ENCODE assay signal across 17 cellular contexts in genomic region chr19:11384778-11385129, GRCh38. TPM values are rescaled to one million over a fixed set of nuclear protein-coding genes. Genes with fewer than 3 reads are reported as not detected.
A peak's percentile ranks its signal among the peaks of the same experiment; 100 is the strongest.
DNase-seq lines count a peak whose midpoint lies in the region; ATAC-seq and TF ChIP-seq lines count a peak whose summit lies in the region.
"Had no signal": no experiment of that assay in that cellular context is flagged by ENCODE, and none has a peak within 500 bp of the region (broad histone marks: within the 10 kb centered on the region; RNA-seq: fewer than 3 reads in every experiment).

No MANE protein-coding gene starts in this region.

- H3K27ac ChIP-seq in RWPE1: peak overlapping the region; percentile 28
- H3K27ac ChIP-seq in thyroid gland: peak overlapping the region in 2 of 3 donors; percentile 14 to 78
- H3K27ac ChIP-seq in adrenal gland: peak overlapping the region in 1 of 5 donors; percentile 70

- peak overlapping the region; percentile 21 for H3K4me3 Mint-ChIP-seq in memory B cell
- H3K4me3 Mint-ChIP-seq: activated naive CD8-positive, alpha-beta T cell treated with anti-CD3 and anti-CD28 coated beads, Interleukin-2, amount 50 U/mL, for 24 hours; natural killer cell treated with Interleukin-12 subunit alpha and Interleukin-12 subunit beta and Interleukin-15 and Interleukin-18, amount 100 ng/mL, for 72 hours; stimulated activated effector memory CD8-positive, alpha-beta T cell treated with anti-CD3 and anti-CD28 coated beads, Interleukin-12 subunit alpha, Interleukin-12 subunit beta, amount 100 ng/mL, for 72 hours had no signal

- no peaks in the 10 kb centered on the region for H3K9me3 Mint-ChIP-seq in memory B cell
- H3K9me3 Mint-ChIP-seq: activated naive CD8-positive, alpha-beta T cell treated with anti-CD3 and anti-CD28 coated beads, Interleukin-2, amount 50 U/mL, for 24 hours; natural killer cell treated with Interleukin-12 subunit alpha and Interleukin-12 subunit beta and Interleukin-15 and Interleukin-18, amount 100 ng/mL, for 72 hours; stimulated activated effector memory CD8-positive, alpha-beta T cell treated with anti-CD3 and anti-CD28 coated beads, Interleukin-12 subunit alpha, Interleukin-12 subunit beta, amount 100 ng/mL, for 72 hours; T-cell had no signal

- TF ChIP-seq POLR2A in thyroid gland (IDR thresholded peaks at IDR 0.05): no peak
- no peak for TF ChIP-seq POLR2A in adrenal gland (IDR thresholded peaks at IDR 0.05)

- H3K27me3 ChIP-seq in thyroid gland: no peaks in the 10 kb centered on the region
- H3K27me3 ChIP-seq in adrenal gland: no peaks in the 10 kb centered on the region
- H3K27me3 ChIP-seq: body of pancreas had no signal

- intact Hi-C loops in thyroid gland (cut with DNase I): loop anchor here (5.0 kb wide), 1 partner anchor 53 kb away; the partner anchor contains the start of genes ODAD3 and PRKCSH
- intact Hi-C loops in adrenal gland (cut with DNase I): loop anchor here (5.0 kb wide), 3 partner anchors 48 to 98 kb away; partner anchors contain the start of gene ELAVL3 (in 1 of the 2)

- 77 to 78% methylated on average over 5 of the region's 5 CpGs for WGBS in thyroid gland, 2 donors
- 84 to 88% (median 86%) methylated on average over 5 of the region's 5 CpGs for WGBS in adrenal gland, 4 donors

- ATAC-seq in memory B cell (ENCODE audit: low read depth) (no peak), HG02610 (IDR thresholded peaks at IDR 0.05; ENCODE audit: unreplicated experiment) (no peak)
- ATAC-seq: activated naive CD8-positive, alpha-beta T cell treated with anti-CD3 and anti-CD28 coated beads, Interleukin-2, amount 50 U/mL, for 24 hours; natural killer cell treated with Interleukin-12 subunit alpha and Interleukin-12 subunit beta and Interleukin-15 and Interleukin-18, amount 100 ng/mL, for 72 hours; stimulated activated effector memory CD8-positive, alpha-beta T cell treated with anti-CD3 and anti-CD28 coated beads, Interleukin-12 subunit alpha, Interleukin-12 subunit beta, amount 100 ng/mL, for 72 hours; T-cell had no signal

- DNase-seq in NCI-H510A treated with DMSO at 0.1 percent for 48 hours (lab: John Stamatoyannopoulos, UW) (peak; percentile 9), NCI-H510A (lab: John Stamatoyannopoulos, UW) (no peak), RWPE1 (ENCODE audit: low spot score) (no peak), memory B cell (ENCODE audit: low spot score in 2 of 2) (no peak), thyroid gland (no peak), dedifferentiated amniotic fluid mesenchymal stem cell (ENCODE audit: extremely low spot score) (no peak), adrenal gland (no peak)
- DNase-seq: 8988T; AML-193; SIG-M5; stimulated activated CD4-positive, alpha-beta T cell treated with anti-CD3 and anti-CD28 coated beads, Interleukin-2, amount 100 ng/mL, for 24 hours had no signal

- H3K4me3 ChIP-seq in thyroid gland (replicated peaks in 1 of 3) (no peak overlapping the region), adrenal gland (no peak overlapping the region)

- peaks cover 31% of the 10 kb centered on the region for H3K4me1 Mint-ChIP-seq in memory B cell

- CTCF ChIA-PET in RWPE1 (lab: Yijun Ruan, JAX): interaction anchor here (0.6 to 0.7 kb wide), 2 partner anchors 536 to 1347 kb away, joined by 3 read pairs; partner anchors contain the start of gene C19orf38

- POLR2A ChIA-PET in RWPE1 (lab: Yijun Ruan, JAX; ENCODE audit: low non-redundant PET): interaction anchor here (0.7 kb wide), 1 partner anchor 520 kb away, joined by 10 read pairs; no protein-coding TSS in a partner anchor

- no peak for TF ChIP-seq CTCF in RWPE1 (conservative IDR thresholded peaks at IDR 0.05; ENCODE audit: low read depth)
- TF ChIP-seq CTCF in thyroid gland (IDR thresholded peaks at IDR 0.05): no peak
- no peak for TF ChIP-seq CTCF in adrenal gland (IDR thresholded peaks at IDR 0.05)

- peaks cover 16 to 40% of the 10 kb centered on the region in 2 donors for H3K4me1 ChIP-seq in thyroid gland
- peaks cover 14 to 32% of the 10 kb centered on the region in 2 donors for H3K4me1 ChIP-seq in adrenal gland (replicated peaks in 1 of 2)

- no peaks in the 10 kb centered on the region for H3K36me3 ChIP-seq in thyroid gland
- H3K36me3 ChIP-seq in adrenal gland (replicated peaks in 1 of 2): no peaks in the 10 kb centered on the region

- H3K27me3 Mint-ChIP-seq in memory B cell: no peaks in the 10 kb centered on the region
- H3K27me3 Mint-ChIP-seq: natural killer cell treated with Interleukin-12 subunit alpha and Interleukin-12 subunit beta and Interleukin-15 and Interleukin-18, amount 100 ng/mL, for 72 hours had no signal

- H3K27ac Mint-ChIP-seq in memory B cell: no peak overlapping the region
- H3K27ac Mint-ChIP-seq: activated naive CD8-positive, alpha-beta T cell treated with anti-CD3 and anti-CD28 coated beads, Interleukin-2, amount 50 U/mL, for 24 hours; natural killer cell treated with Interleukin-12 subunit alpha and Interleukin-12 subunit beta and Interleukin-15 and Interleukin-18, amount 100 ng/mL, for 72 hours; stimulated activated effector memory CD8-positive, alpha-beta T cell treated with anti-CD3 and anti-CD28 coated beads, Interleukin-12 subunit alpha, Interleukin-12 subunit beta, amount 100 ng/mL, for 72 hours; T-cell had no signal

- H3K9me3 ChIP-seq in thyroid gland (no peaks in the 10 kb centered on the region), adrenal gland (replicated peaks in 1 of 3) (no peaks in the 10 kb centered on the region)
- H3K9me3 ChIP-seq: body of pancreas had no signal

- H3K36me3 Mint-ChIP-seq in memory B cell: no peaks in the 10 kb centered on the region
- H3K36me3 Mint-ChIP-seq: natural killer cell treated with Interleukin-12 subunit alpha and Interleukin-12 subunit beta and Interleukin-15 and Interleukin-18, amount 100 ng/mL, for 72 hours; T-cell had no signal

RNA-seq across cellular contexts. Expression of gene EPOR, which starts 0.6 kb away (rescaled TPM):
- total RNA-seq in thyroid gland (10 to 100 TPM; 16.8 to 48.0 (median 31.3) TPM), adrenal gland (10 to 100 TPM; 15.7 to 37.9 (median 23.5) TPM)
- 10 to 100 TPM in 2 of 3 donors, 1 to 10 TPM in 1; 6.8 to 74.0 (median 49.3) TPM for polyA plus RNA-seq in adrenal gland

RNA-seq across cellular contexts. Expression of gene SWSAP1, which starts 10.3 kb away (rescaled TPM):
- total RNA-seq in thyroid gland (1 to 10 TPM; 2.3 to 4.3 (median 3.4) TPM), adrenal gland (1 to 10 TPM; 2.6 to 5.5 (median 3.8) TPM)
- 1 to 10 TPM; 2.1 to 8.4 (median 6.0) TPM for polyA plus RNA-seq in adrenal gland

RNA-seq across cellular contexts. Expression of gene PLPPR2, which starts 29.5 kb away (rescaled TPM):
- total RNA-seq in thyroid gland (10 to 100 TPM in 1 of 4 donors, 1 to 10 TPM in 3; 6.0 to 18.4 (median 8.9) TPM), adrenal gland (10 to 100 TPM; 31.3 to 46.8 (median 43.0) TPM)
- polyA plus RNA-seq in adrenal gland: 10 to 100 TPM; 12.1 to 57.0 (median 39.9) TPM

RNA-seq across cellular contexts. Expression of gene RGL3, which starts 34.4 kb away (rescaled TPM):
- total RNA-seq in thyroid gland (100 to 1,000 TPM in 2 of 4 donors, 10 to 100 TPM in 2; 63.4 to 136 (median 101) TPM), adrenal gland (10 to 100 TPM; 10.3 to 63.9 (median 36.1) TPM)
- 100 to 1,000 TPM in 1 of 3 donors, 10 to 100 TPM in 2; 24.2 to 207 (median 64.1) TPM for polyA plus RNA-seq in adrenal gland
- total RNA-seq: natural killer cell treated with Interleukin-12 subunit alpha and Interleukin-12 subunit beta and Interleukin-15 and Interleukin-18, amount 100 ng/mL, for 72 hours had no signal

RNA-seq across cellular contexts. Expression of gene CCDC159, which starts 38.4 kb away (rescaled TPM):
- total RNA-seq in thyroid gland (10 to 100 TPM; 27.0 to 36.9 (median 34.5) TPM), adrenal gland (10 to 100 TPM; 24.1 to 83.7 (median 58.8) TPM)
- 100 to 1,000 TPM in 2 of 3 donors, 10 to 100 TPM in 1; 33.8 to 479 (median 238) TPM for polyA plus RNA-seq in adrenal gland
